Comparison of ENCODE assay signal across 20 cellular contexts in the genomic region with DNA sequence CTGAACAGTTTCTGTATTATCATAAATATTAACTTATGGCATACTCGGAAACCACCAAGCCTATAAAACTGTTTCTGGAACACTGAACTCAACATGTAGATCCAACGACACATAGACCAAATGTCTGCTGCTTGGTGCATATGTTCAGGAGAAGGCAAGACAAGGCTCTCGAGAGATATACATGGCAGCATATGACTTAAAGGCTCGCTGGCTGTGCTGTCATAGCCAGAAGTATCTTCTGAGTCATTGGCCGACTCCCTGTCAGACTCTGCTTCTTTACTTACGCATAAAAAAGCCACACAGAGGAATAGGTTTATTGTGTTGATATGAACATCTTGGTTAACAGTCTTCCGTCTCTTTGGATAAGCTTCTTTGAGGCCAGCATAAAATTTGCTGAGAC.
"Had no signal": no experiment of that assay in that cellular context is flagged by ENCODE, and none has a peak within 500 bp of the region (broad histone marks: within the 10 kb centered on the region; RNA-seq: fewer than 3 reads in every experiment).

No MANE protein-coding gene starts in this region.

- H3K9me3 Mint-ChIP-seq: activated B cell treated with CpG ODN at 0.5 μM for 24 hours; activated naive CD8-positive, alpha-beta T cell treated with anti-CD3 and anti-CD28 coated beads, Interleukin-2, amount 10 ng/mL, durations not matched to agents 7 days and 5 days had no signal

- H3K27ac ChIP-seq: adrenal gland had no signal

- ATAC-seq: activated CD8-positive, alpha-beta T cell treated with anti-CD3 and anti-CD28 coated beads, Interleukin-2, amount 10 ng/mL, durations not matched to agents 7 days and 5 days; T-helper 17 cell had no signal

- H3K9me3 ChIP-seq: adrenal gland had no signal

- H3K4me1 Mint-ChIP-seq: activated B cell treated with CpG ODN at 0.5 μM for 24 hours, T-helper 17 cell had no signal

- DNase-seq: activated B cell treated with CpG ODN at 0.5 μM for 24 hours; activated CD4-positive, alpha-beta T cell treated with anti-CD3 and anti-CD28 coated beads for 1 hour; activated CD8-positive, alpha-beta T cell treated with anti-CD3 and anti-CD28 coated beads, Interleukin-2, amount 10 ng/mL, durations not matched to agents 7 days and 5 days; activated naive CD4-positive, alpha-beta T cell treated with anti-CD3 and anti-CD28 coated beads, Interleukin-2, amount 50 U/mL, for 16 hours; activated naive CD8-positive, alpha-beta T cell treated with anti-CD3 and anti-CD28 coated beads, Interleukin-2, amount 10 ng/mL, durations not matched to agents 7 days and 5 days; activated T-cell treated with anti-CD3 and anti-CD28 coated beads, Interleukin-2, amount 50 U/mL, for 48 hours; adrenal gland; anterior cingulate cortex; MM.1S; NCI-H1105; NCI-H1436; NCI-H1694 treated with DMSO at 0.1 percent for 48 hours; NCI-H2029 treated with DMSO at 0.1 percent for 48 hours; NCI-H345; NCI-H510A; NCI-H526 treated with DMSO at 0.1 percent for 48 hours; NCI-H82; SIG-M5; T-helper 17 cell; T-helper 9 cell had no signal

- H3K27me3 Mint-ChIP-seq: activated B cell treated with CpG ODN at 0.5 μM for 24 hours; activated naive CD8-positive, alpha-beta T cell treated with anti-CD3 and anti-CD28 coated beads, Interleukin-2, amount 10 ng/mL, durations not matched to agents 7 days and 5 days; T-helper 17 cell had no signal

- H3K4me3 ChIP-seq: adrenal gland had no signal

- H3K27me3 ChIP-seq: adrenal gland had no signal

- H3K4me3 Mint-ChIP-seq: activated B cell treated with CpG ODN at 0.5 μM for 24 hours; activated CD8-positive, alpha-beta T cell treated with anti-CD3 and anti-CD28 coated beads, Interleukin-2, amount 10 ng/mL, durations not matched to agents 7 days and 5 days; activated naive CD8-positive, alpha-beta T cell treated with anti-CD3 and anti-CD28 coated beads, Interleukin-2, amount 10 ng/mL, durations not matched to agents 7 days and 5 days; T-helper 17 cell had no signal

- H3K36me3 ChIP-seq: adrenal gland had no signal

- H3K27ac Mint-ChIP-seq: activated B cell treated with CpG ODN at 0.5 μM for 24 hours; activated CD8-positive, alpha-beta T cell treated with anti-CD3 and anti-CD28 coated beads, Interleukin-2, amount 10 ng/mL, durations not matched to agents 7 days and 5 days; activated naive CD8-positive, alpha-beta T cell treated with anti-CD3 and anti-CD28 coated beads, Interleukin-2, amount 10 ng/mL, durations not matched to agents 7 days and 5 days; T-helper 17 cell had no signal
